10 cellular contexts compared by ENCODE assay signal in the genomic region with DNA sequence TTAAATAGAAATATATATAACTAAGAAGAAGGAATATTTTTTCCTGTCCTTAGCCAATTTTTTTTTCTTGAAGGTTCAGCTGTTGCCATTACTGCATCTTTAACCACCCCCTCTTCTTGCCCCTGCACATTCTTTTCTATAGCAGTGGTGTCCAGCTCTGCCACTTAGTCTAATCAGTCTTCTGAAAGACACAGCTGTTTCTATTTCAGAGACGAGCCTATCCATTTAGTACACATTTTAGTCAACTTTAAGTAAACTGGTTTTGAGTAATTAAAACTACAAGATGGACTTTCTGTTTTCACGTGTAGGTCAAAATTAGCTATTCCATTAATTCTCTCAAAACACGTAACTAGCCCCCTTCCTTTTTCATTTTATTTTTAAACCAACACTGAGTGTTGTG. TPM values are rescaled to one million over a fixed set of nuclear protein-coding genes. Genes with fewer than 3 reads are reported as not detected.
DNase-seq lines count a peak whose midpoint lies in the region; ATAC-seq lines count a peak whose summit lies in the region.
"Had no signal": no experiment of that assay in that cellular context is flagged by ENCODE, and none has a peak within 500 bp of the region (broad histone marks: within the 10 kb centered on the region; RNA-seq: fewer than 3 reads in every experiment).

No MANE protein-coding gene starts in this region.

- DNase-seq in LHCN-M2 (ENCODE audit: low read depth) = peak; percentile 55
- DNase-seq in posterior vena cava (ENCODE audit: low spot score) = no peak
- DNase-seq in effector CD8-positive, alpha-beta T cell (lab: John Stamatoyannopoulos, UW) = no peak
- DNase-seq in posterior cingulate gyrus = no peak
- DNase-seq in NCI-H1105 treated with DMSO at 0.1 percent for 48 hours (lab: John Stamatoyannopoulos, UW) = no peak
- DNase-seq: Karpas-422, NCI-H524 had no signal

- ATAC-seq in GM18499 (IDR thresholded peaks at IDR 0.05; ENCODE audit: insufficient read depth, unreplicated experiment) (peak; percentile 66), GM19463 (IDR thresholded peaks at IDR 0.05; ENCODE audit: unreplicated experiment) (peak; percentile 70), HG02970 (IDR thresholded peaks at IDR 0.05; ENCODE audit: low FRiP score, unreplicated experiment) (peak; percentile 54)

- intact Hi-C loops in posterior vena cava (cut with DNase I) = no loop called here
- intact Hi-C loops in posterior cingulate gyrus (cut with DNase I) = no loop called here

RNA-seq across cellular contexts. Expression of a gene that starts 21.0 kb away (rescaled TPM):
- total RNA-seq in LHCN-M2 (2014; rRNA removed) (9.6 and 14.7 TPM in 2 replicates), posterior vena cava (10 to 100 TPM; 33.6 to 34.2 TPM)
- 2.8 TPM for polyA plus RNA-seq in LHCN-M2 (2012)
